ENCODE assay signal across 8 cellular contexts in genomic region chr22:25362215-25362882, GRCh38.
DNase-seq lines count a peak whose midpoint lies in the region; ATAC-seq, FAIRE-seq and TF ChIP-seq lines count a peak whose summit lies in the region.
"Had no signal": no experiment of that assay in that cellular context is flagged by ENCODE, and none has a peak within 500 bp of the region (broad histone marks: within the 10 kb centered on the region; RNA-seq: fewer than 3 reads in every experiment).

No MANE protein-coding gene starts in this region.

- peaks cover 16% of the 10 kb centered on the region; the same call in 1 of the 2 replicates for H4K20me1 ChIP-seq in HepG2 (ENCODE audit: insufficient read depth, low read length)

- POLR2A ChIA-PET in HepG2 (lab: Yijun Ruan, JAX): no interaction called here

- TF ChIP-seq CTCF in GM12865 (IDR thresholded peaks at IDR 0.05; ENCODE audit: insufficient read depth, low read depth, low read length, missing control alignments) (peak; percentile 80), HepG2 (CRISPR knock-in tag; IDR thresholded peaks at IDR 0.05) (peak; percentile 92)

- no peak overlapping the region for H3K4me2 ChIP-seq in HepG2 (ENCODE audit: low read depth, low read length)

- no peak for TF ChIP-seq POLR2A in HepG2 (IDR thresholded peaks at IDR 0.05; ENCODE audit: insufficient read depth in 1 of 2, low read depth in 2 of 2, low read length in 2 of 2)

- no peak for FAIRE-seq in HepG2 (lab: Jason Lieb, UNC)
- FAIRE-seq: islet of Langerhans had no signal

- intact Hi-C loops in HepG2 (cut with micrococcal nuclease; ENCODE audit: unreplicated experiment): loop anchor here (5.0 kb wide), 3 partner anchors 40 to 85 kb away; no protein-coding TSS in a partner anchor

- no TSS peak for BruUV-seq in HepG2 (replicated peaks; lab: Mats Ljungman, UMichigan)

- CTCF ChIA-PET in HepG2 (lab: Yijun Ruan, JAX; ENCODE audit: low intra/inter-chr PET ratio, low total read pairs): interaction anchor here (0.7 to 1.1 kb wide), 3 partner anchors 58 to 86 kb away, joined by 3 to 8 read pairs (median 3); no protein-coding TSS in a partner anchor

- DNase-seq in GM12865 (ENCODE audit: low read depth) (peak; percentile 60), MV-4-11 (lab: John Stamatoyannopoulos, UW) (peak; percentile 23), cerebellum (ENCODE audit: low spot score) (peak; percentile 42), HepG2 (ENCODE audit: low spot score) (peak; percentile 35)
- DNase-seq in activated CD4-positive, alpha-beta T cell treated with anti-CD3 and anti-CD28 coated beads for 24 hours (ENCODE audit: low read depth in 2 of 2): peak; percentile 66 to 71
- peak in 2 of 3 donors; percentile 18 to 63 for DNase-seq in stimulated activated CD4-positive, alpha-beta T cell treated with anti-CD3 and anti-CD28 coated beads, TNF-alpha, amount 100 ng/mL, for 1 hour (ENCODE audit: low read depth in 3 of 3, low spot score in 1 of 3)

- no peaks in the 10 kb centered on the region for H3K9me3 ChIP-seq in HepG2 (ENCODE audit: low read length)

- peaks cover 3% of the 10 kb centered on the region for H3K79me2 ChIP-seq in HepG2 (ENCODE audit: insufficient read depth, low read length)

- H2AFZ ChIP-seq in HepG2 (ENCODE audit: low read length): no peak overlapping the region

- peak; percentile 72 for ATAC-seq in HepG2
- no peak for ATAC-seq in HG03159 (IDR thresholded peaks at IDR 0.05; ENCODE audit: unreplicated experiment)

- H3K4me1 ChIP-seq in HepG2 (ENCODE audit: insufficient read depth, low read length): no peaks in the 10 kb centered on the region

- TF ChIP-seq EP300 in HepG2 (IDR thresholded peaks at IDR 0.05; ENCODE audit: low read depth in 2 of 2, low read length in 2 of 2): no peak
- no peak for TF ChIP-seq EP300 in HepG2 (CRISPR knock-in tag; IDR thresholded peaks at IDR 0.05; ENCODE audit: borderline replicate concordance)

- peak; percentile 89 for TF ChIP-seq RAD21 in HepG2 (CRISPR knock-in tag; IDR thresholded peaks at IDR 0.05)

- no peak overlapping the region for H3K27ac ChIP-seq in HepG2 (ENCODE audit: extremely low read length, insufficient read depth, low read length)

- H3K4me3 ChIP-seq in GM12865 (ENCODE audit: low read depth, low read length): no peak overlapping the region
- H3K4me3 ChIP-seq in HepG2 (replicated peaks in 1 of 3; ENCODE audit: insufficient read depth in 1 of 3, low read depth in 2 of 3, low read length in 3 of 3): no peak overlapping the region

- WGBS in HepG2 (ENCODE audit: low lambda C conversion rate): 71% methylated on average over 4 of the region's 17 CpGs

- H3K9ac ChIP-seq in HepG2 (ENCODE audit: insufficient read depth, low read depth, low read length): no peak overlapping the region

- in situ Hi-C loops in HepG2 (cut with HindIII; ENCODE audit: extremely low pct_ligation_motif_present, low pct_unique_long_range_greater_than_20kb): no loop called here

- H3K27me3 ChIP-seq in HepG2 (ENCODE audit: control insufficient read depth in 1 of 2, insufficient read depth in 2 of 2, low read length in 2 of 2): no peaks in the 10 kb centered on the region

- H3K36me3 ChIP-seq in HepG2 (replicated peaks in 1 of 2; ENCODE audit: control insufficient read depth in 1 of 2, insufficient read depth in 2 of 2, low read length in 2 of 2): peaks cover 15 to 62% of the 10 kb centered on the region in 2 experiments; a peak in 4 of 5 replicates

TF ChIP-seq in HepG2, 621 proteins besides CTCF, POLR2A, EP300 and RAD21 (continues in another document):
- TF ChIP-seq SOX6 (IDR thresholded peaks at IDR 0.05) (no peak), SOX6 (CRISPR knock-in tag; IDR thresholded peaks at IDR 0.05) (0 out of 2 replicates have a peak, but pooled peaks have one; percentile 13), PATZ1 (CRISPR knock-in tag; IDR thresholded peaks at IDR 0.05) (peak; percentile 53; the same call in 1 of the 2 replicates), MAZ (IDR thresholded peaks at IDR 0.05; ENCODE audit: borderline replicate concordance, low read depth, low read length) (no peak), MAZ (CRISPR knock-in tag; IDR thresholded peaks at IDR 0.05; ENCODE audit: low read depth) (no peak), ONECUT2 (CRISPR knock-in tag; IDR thresholded peaks at IDR 0.05) (no peak), SALL1 (CRISPR knock-in tag; IDR thresholded peaks at IDR 0.05) (0 out of 2 replicates have a peak, but pooled peaks have one; percentile 40), KDM2A (CRISPR knock-in tag; IDR thresholded peaks at IDR 0.05; ENCODE audit: borderline replicate concordance, low read depth) (peak; percentile 26; the same call in 1 of the 2 replicates), ZNF430 (CRISPR knock-in tag; IDR thresholded peaks at IDR 0.05) (no peak), E2F2 (CRISPR knock-in tag; IDR thresholded peaks at IDR 0.05; ENCODE audit: borderline replicate concordance) (no peak)
- TF ChIP-seq, protein P1, sequence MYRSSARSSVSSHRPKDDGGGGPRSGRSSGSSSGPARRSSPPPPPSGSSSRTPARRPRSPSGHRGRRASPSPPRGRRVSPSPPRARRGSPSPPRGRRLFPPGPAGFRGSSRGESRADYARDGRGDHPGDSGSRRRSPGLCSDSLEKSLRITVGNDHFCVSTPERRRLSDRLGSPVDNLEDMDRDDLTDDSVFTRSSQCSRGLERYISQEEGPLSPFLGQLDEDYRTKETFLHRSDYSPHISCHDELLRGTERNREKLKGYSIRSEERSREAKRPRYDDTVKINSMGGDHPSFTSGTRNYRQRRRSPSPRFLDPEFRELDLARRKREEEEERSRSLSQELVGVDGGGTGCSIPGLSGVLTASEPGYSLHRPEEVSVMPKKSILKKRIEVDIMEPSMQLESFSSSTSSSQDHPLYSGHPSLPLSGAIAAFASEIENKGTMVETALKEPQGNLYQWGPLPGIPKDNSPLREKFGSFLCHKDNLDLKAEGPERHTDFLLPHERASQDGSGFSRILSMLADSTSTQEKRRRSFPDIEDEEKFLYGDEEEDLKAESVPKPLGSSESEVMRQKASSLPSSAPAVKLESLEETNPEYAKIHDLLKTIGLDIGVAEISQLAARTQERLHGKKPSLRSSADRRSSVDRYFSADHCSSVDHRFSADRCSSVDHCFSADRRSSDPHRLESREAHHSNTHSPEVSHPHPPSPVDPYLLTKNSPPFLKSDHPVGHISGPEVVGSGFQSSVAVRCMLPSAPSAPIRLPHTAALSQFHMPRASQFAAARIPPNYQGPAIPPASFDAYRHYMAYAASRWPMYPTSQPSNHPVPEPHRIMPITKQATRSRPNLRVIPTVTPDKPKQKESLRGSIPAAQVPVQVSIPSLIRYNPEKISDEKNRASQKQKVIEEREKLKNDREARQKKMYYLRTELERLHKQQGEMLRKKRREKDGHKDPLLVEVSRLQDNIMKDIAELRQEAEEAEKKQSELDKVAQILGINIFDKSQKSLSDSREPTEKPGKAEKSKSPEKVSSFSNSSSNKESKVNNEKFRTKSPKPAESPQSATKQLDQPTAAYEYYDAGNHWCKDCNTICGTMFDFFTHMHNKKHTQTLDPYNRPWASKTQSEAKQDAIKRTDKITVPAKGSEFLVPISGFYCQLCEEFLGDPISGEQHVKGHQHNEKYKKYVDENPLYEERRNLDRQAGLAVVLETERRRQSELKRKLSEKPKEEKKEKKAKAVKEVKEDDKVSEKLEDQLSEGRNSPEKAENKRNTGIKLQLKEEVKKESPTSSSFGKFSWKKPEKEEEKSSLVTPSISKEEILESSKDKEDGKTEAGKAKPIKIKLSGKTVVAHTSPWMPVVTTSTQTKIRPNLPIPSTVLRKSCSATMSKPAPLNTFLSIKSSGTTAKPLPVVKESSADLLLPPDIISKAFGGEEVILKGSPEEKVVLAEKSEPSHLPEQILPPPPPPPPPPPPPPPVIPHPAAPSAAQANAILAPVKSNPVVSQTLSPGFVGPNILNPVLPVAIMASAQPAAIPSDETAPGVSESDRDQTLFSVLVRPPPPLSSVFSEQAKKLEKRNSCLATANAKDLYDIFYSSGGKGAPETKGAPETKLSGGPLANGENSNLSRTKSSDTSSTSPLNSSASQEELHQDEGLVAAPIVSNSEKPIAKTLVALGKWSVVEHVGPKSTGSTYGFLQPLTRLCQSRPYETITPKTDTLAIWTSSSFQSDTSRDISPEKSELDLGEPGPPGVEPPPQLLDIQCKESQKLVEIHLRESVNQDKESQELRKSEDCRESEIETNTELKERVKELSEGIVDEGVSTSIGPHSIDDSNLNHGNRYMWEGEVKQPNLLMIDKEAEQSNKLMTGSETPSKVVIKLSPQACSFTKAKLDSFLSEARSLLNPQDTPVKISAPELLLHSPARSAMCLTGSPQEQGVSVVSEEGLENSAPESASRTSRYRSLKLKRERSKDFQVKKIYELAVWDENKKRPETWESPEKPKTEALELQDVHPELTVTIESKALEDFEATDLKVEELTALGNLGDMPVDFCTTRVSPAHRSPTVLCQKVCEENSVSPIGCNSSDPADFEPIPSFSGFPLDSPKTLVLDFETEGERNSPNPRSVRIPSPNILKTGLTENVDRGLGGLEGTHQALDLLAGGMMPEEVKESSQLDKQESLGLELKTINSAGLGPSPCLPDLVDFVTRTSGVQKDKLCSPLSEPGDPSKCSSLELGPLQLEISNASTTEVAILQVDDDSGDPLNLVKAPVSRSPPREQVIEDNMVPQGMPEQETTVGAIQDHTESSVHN (CRISPR knock-in tag; IDR thresholded peaks at IDR 0.05): 0 out of 2 replicates have a peak, but pooled peaks have one; percentile 9
